Comparison of ENCODE assay signal across 8 cellular contexts in the genomic region with DNA sequence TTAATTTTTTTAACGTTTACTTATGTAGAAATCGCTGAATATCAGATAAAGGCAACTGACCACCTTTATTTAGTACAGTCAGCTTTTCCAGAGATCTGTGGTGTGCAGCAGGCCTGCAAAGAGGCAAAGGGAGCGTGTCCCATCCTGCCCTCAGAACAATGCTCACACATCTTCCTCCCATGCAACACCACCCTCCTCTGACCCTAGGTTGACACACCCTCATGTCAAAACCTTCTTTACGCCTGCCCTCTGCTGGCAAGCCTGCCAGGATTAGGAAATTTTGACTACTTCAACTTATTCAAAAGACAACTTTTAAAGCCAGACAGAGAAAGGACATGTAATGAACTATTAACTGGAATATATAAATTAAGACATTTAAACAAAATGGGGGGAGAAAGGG.
DNase-seq lines count a peak whose midpoint lies in the region; ATAC-seq lines count a peak whose summit lies in the region.

No MANE protein-coding gene starts in this region.

- DNase-seq in NCI-H82 (lab: John Stamatoyannopoulos, UW) (peak; percentile 31), NCI-H82 treated with DMSO at 0.1 percent for 48 hours (lab: John Stamatoyannopoulos, UW; ENCODE audit: unreplicated experiment) (no peak), NCI-H146 treated with DMSO at 0.1 percent for 48 hours (lab: John Stamatoyannopoulos, UW; ENCODE audit: unreplicated experiment) (peak; percentile 27), ecto neural progenitor cell (ENCODE audit: low spot score) (peak; percentile 51), midbrain (lab: John Stamatoyannopoulos, UW) (peak; percentile 70)
- peak; percentile 60 for DNase-seq in activated CD4-positive, alpha-beta T cell treated with anti-CD3 and anti-CD28 coated beads for 1 hour

- no peaks in the 10 kb centered on the region for H3K9me3 Mint-ChIP-seq in stimulated activated naive CD8-positive, alpha-beta T cell treated with anti-CD3 and anti-CD28 coated beads, Interleukin-15, Interleukin-2, amounts not matched to agents 100 ng/mL and 50 ng/mL, for 24 hours

- H3K4me1 Mint-ChIP-seq in stimulated activated naive CD8-positive, alpha-beta T cell treated with anti-CD3 and anti-CD28 coated beads, Interleukin-15, Interleukin-2, amounts not matched to agents 100 ng/mL and 50 ng/mL, for 24 hours (ENCODE audit: low read depth): peaks cover 92% of the 10 kb centered on the region

- H3K27me3 Mint-ChIP-seq in stimulated activated naive CD8-positive, alpha-beta T cell treated with anti-CD3 and anti-CD28 coated beads, Interleukin-15, Interleukin-2, amounts not matched to agents 100 ng/mL and 50 ng/mL, for 24 hours: no peaks in the 10 kb centered on the region

- peak overlapping the region; percentile 89 for H3K27ac Mint-ChIP-seq in stimulated activated naive CD8-positive, alpha-beta T cell treated with anti-CD3 and anti-CD28 coated beads, Interleukin-15, Interleukin-2, amounts not matched to agents 100 ng/mL and 50 ng/mL, for 24 hours

- ATAC-seq in HG02852 (IDR thresholded peaks at IDR 0.05; ENCODE audit: unreplicated experiment): no peak

- H3K4me3 Mint-ChIP-seq in stimulated activated naive CD8-positive, alpha-beta T cell treated with anti-CD3 and anti-CD28 coated beads, Interleukin-15, Interleukin-2, amounts not matched to agents 100 ng/mL and 50 ng/mL, for 24 hours: peak overlapping the region; percentile 43

- peaks cover 48% of the 10 kb centered on the region for H3K36me3 Mint-ChIP-seq in stimulated activated naive CD8-positive, alpha-beta T cell treated with anti-CD3 and anti-CD28 coated beads, Interleukin-15, Interleukin-2, amounts not matched to agents 100 ng/mL and 50 ng/mL, for 24 hours (ENCODE audit: low read depth)
